1 cellular context compared by ENCODE assay signal in the genomic region with DNA sequence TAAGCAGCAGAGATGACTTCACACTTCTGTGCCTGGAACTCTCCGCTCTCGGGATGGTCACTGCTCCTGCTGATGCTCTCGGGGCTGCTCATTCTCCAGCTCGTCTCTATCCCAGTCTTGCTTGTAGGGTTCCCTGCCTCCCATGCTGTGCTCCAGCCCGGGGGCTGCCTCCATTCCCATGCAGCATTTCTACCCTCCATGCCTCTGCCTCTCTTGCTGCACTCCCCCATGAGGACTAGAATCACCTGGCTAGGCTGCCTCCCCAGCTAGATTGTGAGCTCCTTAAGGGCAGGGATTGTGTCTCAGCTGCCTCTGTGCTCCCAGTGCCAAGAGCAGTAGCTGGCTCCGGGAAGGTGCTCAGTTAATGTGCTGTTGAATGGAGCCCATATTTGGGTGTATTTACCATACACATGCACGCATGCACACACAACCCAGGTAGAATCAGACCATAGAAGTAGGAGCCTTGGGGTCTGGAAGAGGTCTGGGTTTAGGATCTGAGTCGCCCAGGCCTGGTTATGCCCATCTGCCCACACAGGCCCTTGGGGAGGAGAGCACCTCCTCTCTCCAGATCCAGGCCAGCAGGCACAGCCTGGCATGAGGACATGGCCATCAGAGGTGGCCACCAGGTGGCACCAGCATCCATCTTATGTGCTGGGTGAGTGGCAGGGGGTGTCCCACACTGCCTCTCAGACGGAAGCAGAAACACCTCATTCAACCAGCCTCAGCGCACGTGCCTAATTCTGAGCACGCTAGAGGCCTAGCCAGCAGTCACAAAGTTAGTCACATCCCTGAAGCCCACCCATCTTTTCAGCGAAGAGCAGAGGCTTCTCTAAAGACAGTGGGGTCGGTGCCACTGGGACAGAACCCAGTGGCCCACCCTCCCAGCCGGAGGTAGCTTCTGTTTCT.
A peak's percentile ranks its signal among the peaks of the same experiment; 100 is the strongest.
TF ChIP-seq lines count a peak whose summit lies in the region.

No MANE protein-coding gene starts in this region.

TF ChIP-seq in HepG2, 621 proteins besides CTCF, POLR2A, EP300 and RAD21 (continued from another document and continues in another):
- TF ChIP-seq, protein P1, sequence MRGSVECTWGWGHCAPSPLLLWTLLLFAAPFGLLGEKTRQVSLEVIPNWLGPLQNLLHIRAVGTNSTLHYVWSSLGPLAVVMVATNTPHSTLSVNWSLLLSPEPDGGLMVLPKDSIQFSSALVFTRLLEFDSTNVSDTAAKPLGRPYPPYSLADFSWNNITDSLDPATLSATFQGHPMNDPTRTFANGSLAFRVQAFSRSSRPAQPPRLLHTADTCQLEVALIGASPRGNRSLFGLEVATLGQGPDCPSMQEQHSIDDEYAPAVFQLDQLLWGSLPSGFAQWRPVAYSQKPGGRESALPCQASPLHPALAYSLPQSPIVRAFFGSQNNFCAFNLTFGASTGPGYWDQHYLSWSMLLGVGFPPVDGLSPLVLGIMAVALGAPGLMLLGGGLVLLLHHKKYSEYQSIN (CRISPR knock-in tag; IDR thresholded peaks at IDR 0.05; ENCODE audit: borderline replicate concordance), result no peak
- TF ChIP-seq, protein P2, sequence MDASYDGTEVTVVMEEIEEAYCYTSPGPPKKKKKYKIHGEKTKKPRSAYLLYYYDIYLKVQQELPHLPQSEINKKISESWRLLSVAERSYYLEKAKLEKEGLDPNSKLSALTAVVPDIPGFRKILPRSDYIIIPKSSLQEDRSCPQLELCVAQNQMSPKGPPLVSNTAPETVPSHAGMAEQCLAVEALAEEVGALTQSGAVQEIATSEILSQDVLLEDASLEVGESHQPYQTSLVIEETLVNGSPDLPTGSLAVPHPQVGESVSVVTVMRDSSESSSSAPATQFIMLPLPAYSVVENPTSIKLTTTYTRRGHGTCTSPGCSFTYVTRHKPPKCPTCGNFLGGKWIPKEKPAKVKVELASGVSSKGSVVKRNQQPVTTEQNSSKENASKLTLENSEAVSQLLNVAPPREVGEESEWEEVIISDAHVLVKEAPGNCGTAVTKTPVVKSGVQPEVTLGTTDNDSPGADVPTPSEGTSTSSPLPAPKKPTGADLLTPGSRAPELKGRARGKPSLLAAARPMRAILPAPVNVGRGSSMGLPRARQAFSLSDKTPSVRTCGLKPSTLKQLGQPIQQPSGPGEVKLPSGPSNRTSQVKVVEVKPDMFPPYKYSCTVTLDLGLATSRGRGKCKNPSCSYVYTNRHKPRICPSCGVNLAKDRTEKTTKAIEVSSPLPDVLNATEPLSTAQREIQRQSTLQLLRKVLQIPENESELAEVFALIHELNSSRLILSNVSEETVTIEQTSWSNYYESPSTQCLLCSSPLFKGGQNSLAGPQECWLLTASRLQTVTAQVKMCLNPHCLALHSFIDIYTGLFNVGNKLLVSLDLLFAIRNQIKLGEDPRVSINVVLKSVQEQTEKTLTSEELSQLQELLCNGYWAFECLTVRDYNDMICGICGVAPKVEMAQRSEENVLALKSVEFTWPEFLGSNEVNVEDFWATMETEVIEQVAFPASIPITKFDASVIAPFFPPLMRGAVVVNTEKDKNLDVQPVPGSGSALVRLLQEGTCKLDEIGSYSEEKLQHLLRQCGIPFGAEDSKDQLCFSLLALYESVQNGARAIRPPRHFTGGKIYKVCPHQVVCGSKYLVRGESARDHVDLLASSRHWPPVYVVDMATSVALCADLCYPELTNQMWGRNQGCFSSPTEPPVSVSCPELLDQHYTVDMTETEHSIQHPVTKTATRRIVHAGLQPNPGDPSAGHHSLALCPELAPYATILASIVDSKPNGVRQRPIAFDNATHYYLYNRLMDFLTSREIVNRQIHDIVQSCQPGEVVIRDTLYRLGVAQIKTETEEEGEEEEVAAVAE (CRISPR knock-in tag; IDR thresholded peaks at IDR 0.05; ENCODE audit: borderline replicate concordance), result no peak
- no peak for TF ChIP-seq PCBP1 (IDR thresholded peaks at IDR 0.05; ENCODE audit: borderline replicate concordance, low read depth, low read length)
- TF ChIP-seq ZNF225 (CRISPR knock-in tag; IDR thresholded peaks at IDR 0.05), result no peak
- TF ChIP-seq DMAP1 (CRISPR knock-in tag; IDR thresholded peaks at IDR 0.05), result no peak
- TF ChIP-seq ELF3 (CRISPR knock-in tag; IDR thresholded peaks at IDR 0.05), result peak; percentile 50; the same call in 1 of the 2 replicates
- no peak for TF ChIP-seq ZKSCAN8 (CRISPR knock-in tag; IDR thresholded peaks at IDR 0.05; ENCODE audit: borderline replicate concordance)
- no peak for TF ChIP-seq REL (CRISPR knock-in tag; conservative IDR thresholded peaks at IDR 0.05)
- TF ChIP-seq, protein P3, sequence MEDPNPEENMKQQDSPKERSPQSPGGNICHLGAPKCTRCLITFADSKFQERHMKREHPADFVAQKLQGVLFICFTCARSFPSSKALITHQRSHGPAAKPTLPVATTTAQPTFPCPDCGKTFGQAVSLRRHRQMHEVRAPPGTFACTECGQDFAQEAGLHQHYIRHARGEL (CRISPR knock-in tag; IDR thresholded peaks at IDR 0.05), result no peak
- no peak for TF ChIP-seq HCFC1 (IDR thresholded peaks at IDR 0.05; ENCODE audit: low read depth, low read length)
- TF ChIP-seq ZNF772 (CRISPR knock-in tag; IDR thresholded peaks at IDR 0.05), result no peak
- TF ChIP-seq ATRX (CRISPR knock-in tag; IDR thresholded peaks at IDR 0.05; ENCODE audit: borderline replicate concordance), result no peak
- no peak for TF ChIP-seq KAT2B (IDR thresholded peaks at IDR 0.05; ENCODE audit: borderline replicate concordance, low read depth, low read length)
- no peak for TF ChIP-seq SOX6 (IDR thresholded peaks at IDR 0.05)
- TF ChIP-seq SOX6 (CRISPR knock-in tag; IDR thresholded peaks at IDR 0.05), result no peak
- TF ChIP-seq, protein P4, sequence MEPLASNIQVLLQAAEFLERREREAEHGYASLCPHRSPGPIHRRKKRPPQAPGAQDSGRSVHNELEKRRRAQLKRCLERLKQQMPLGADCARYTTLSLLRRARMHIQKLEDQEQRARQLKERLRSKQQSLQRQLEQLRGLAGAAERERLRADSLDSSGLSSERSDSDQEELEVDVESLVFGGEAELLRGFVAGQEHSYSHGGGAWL (CRISPR knock-in tag; IDR thresholded peaks at IDR 0.05), result no peak
- no peak for TF ChIP-seq ZSCAN22 (CRISPR knock-in tag; IDR thresholded peaks at IDR 0.05)
- no peak for TF ChIP-seq TCF7L2 (IDR thresholded peaks at IDR 0.05; ENCODE audit: low read depth, low read length)
- no peak for TF ChIP-seq SIN3B (IDR thresholded peaks at IDR 0.05; ENCODE audit: low read length)
- peak; percentile 15; the same call in 1 of the 2 replicates for TF ChIP-seq FOXO1 (CRISPR knock-in tag; IDR thresholded peaks at IDR 0.05)
- TF ChIP-seq, protein P5, sequence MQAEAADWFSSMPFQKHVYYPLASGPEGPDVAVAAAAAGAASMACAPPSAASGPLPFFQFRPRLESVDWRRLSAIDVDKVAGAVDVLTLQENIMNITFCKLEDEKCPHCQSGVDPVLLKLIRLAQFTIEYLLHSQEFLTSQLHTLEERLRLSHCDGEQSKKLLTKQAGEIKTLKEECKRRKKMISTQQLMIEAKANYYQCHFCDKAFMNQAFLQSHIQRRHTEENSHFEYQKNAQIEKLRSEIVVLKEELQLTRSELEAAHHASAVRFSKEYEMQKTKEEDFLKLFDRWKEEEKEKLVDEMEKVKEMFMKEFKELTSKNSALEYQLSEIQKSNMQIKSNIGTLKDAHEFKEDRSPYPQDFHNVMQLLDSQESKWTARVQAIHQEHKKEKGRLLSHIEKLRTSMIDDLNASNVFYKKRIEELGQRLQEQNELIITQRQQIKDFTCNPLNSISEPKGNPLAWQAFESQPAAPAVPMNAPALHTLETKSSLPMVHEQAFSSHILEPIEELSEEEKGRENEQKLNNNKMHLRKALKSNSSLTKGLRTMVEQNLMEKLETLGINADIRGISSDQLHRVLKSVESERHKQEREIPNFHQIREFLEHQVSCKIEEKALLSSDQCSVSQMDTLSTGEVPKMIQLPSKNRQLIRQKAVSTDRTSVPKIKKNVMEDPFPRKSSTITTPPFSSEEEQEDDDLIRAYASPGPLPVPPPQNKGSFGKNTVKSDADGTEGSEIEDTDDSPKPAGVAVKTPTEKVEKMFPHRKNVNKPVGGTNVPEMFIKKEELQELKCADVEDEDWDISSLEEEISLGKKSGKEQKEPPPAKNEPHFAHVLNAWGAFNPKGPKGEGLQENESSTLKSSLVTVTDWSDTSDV (CRISPR knock-in tag; IDR thresholded peaks at IDR 0.05), result no peak
- TF ChIP-seq, protein P6, sequence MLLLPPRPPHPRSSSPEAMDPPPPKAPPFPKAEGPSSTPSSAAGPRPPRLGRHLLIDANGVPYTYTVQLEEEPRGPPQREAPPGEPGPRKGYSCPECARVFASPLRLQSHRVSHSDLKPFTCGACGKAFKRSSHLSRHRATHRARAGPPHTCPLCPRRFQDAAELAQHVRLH (CRISPR knock-in tag; IDR thresholded peaks at IDR 0.05; ENCODE audit: borderline replicate concordance, low read depth), result peak; percentile 61; the same call in 1 of the 2 replicates
- TF ChIP-seq ATM (IDR thresholded peaks at IDR 0.05; ENCODE audit: borderline replicate concordance), result no peak
- TF ChIP-seq ATF7-NPFF (CRISPR knock-in tag; IDR thresholded peaks at IDR 0.05; ENCODE audit: low read depth), result peak; percentile 30; the same call in 1 of the 2 replicates
- no peak for TF ChIP-seq ZNF577 (CRISPR knock-in tag; IDR thresholded peaks at IDR 0.05; ENCODE audit: borderline replicate concordance, low read depth)
- TF ChIP-seq KDM3A (CRISPR knock-in tag; IDR thresholded peaks at IDR 0.05; ENCODE audit: low read depth), result no peak
- no peak for TF ChIP-seq PAF1 (CRISPR knock-in tag; IDR thresholded peaks at IDR 0.05)
- TF ChIP-seq ZNF644 (CRISPR knock-in tag; IDR thresholded peaks at IDR 0.05; ENCODE audit: low read depth), result no peak
- TF ChIP-seq SNRNP70 (IDR thresholded peaks at IDR 0.05; ENCODE audit: low read depth, low read length), result no peak
- TF ChIP-seq, protein P7, sequence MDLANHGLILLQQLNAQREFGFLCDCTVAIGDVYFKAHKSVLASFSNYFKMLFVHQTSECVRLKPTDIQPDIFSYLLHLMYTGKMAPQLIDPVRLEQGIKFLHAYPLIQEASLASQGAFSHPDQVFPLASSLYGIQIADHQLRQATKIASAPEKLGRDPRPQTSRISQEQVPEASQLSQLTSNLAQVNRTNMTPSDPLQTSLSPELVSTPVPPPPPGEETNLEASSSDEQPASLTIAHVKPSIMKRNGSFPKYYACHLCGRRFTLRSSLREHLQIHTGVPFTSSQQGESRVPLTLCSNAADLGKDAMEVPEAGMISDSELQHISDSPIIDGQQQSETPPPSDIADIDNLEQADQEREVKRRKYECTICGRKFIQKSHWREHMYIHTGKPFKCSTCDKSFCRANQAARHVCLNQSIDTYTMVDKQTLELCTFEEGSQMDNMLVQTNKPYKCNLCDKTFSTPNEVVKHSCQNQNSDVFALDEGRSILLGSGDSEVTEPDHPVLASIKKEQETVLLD (CRISPR knock-in tag; IDR thresholded peaks at IDR 0.05; ENCODE audit: low read depth), result no peak
- TF ChIP-seq, protein P8, sequence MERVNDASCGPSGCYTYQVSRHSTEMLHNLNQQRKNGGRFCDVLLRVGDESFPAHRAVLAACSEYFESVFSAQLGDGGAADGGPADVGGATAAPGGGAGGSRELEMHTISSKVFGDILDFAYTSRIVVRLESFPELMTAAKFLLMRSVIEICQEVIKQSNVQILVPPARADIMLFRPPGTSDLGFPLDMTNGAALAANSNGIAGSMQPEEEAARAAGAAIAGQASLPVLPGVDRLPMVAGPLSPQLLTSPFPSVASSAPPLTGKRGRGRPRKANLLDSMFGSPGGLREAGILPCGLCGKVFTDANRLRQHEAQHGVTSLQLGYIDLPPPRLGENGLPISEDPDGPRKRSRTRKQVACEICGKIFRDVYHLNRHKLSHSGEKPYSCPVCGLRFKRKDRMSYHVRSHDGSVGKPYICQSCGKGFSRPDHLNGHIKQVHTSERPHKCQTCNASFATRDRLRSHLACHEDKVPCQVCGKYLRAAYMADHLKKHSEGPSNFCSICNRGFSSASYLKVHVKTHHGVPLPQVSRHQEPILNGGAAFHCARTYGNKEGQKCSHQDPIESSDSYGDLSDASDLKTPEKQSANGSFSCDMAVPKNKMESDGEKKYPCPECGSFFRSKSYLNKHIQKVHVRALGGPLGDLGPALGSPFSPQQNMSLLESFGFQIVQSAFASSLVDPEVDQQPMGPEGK (CRISPR knock-in tag; IDR thresholded peaks at IDR 0.05), result peak; percentile 83
- TF ChIP-seq NAIF1 (CRISPR knock-in tag; IDR thresholded peaks at IDR 0.05; ENCODE audit: borderline replicate concordance), result no peak
- no peak for TF ChIP-seq SMARCC2 (IDR thresholded peaks at IDR 0.05)
- TF ChIP-seq CBFB (CRISPR knock-in tag; IDR thresholded peaks at IDR 0.05), result no peak
- TF ChIP-seq, protein P9, sequence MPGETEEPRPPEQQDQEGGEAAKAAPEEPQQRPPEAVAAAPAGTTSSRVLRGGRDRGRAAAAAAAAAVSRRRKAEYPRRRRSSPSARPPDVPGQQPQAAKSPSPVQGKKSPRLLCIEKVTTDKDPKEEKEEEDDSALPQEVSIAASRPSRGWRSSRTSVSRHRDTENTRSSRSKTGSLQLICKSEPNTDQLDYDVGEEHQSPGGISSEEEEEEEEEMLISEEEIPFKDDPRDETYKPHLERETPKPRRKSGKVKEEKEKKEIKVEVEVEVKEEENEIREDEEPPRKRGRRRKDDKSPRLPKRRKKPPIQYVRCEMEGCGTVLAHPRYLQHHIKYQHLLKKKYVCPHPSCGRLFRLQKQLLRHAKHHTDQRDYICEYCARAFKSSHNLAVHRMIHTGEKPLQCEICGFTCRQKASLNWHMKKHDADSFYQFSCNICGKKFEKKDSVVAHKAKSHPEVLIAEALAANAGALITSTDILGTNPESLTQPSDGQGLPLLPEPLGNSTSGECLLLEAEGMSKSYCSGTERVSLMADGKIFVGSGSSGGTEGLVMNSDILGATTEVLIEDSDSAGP (CRISPR knock-in tag; IDR thresholded peaks at IDR 0.05; ENCODE audit: borderline replicate concordance), result peak; percentile 80
- no peak for TF ChIP-seq ZNF235 (CRISPR knock-in tag; IDR thresholded peaks at IDR 0.05; ENCODE audit: borderline replicate concordance)
- TF ChIP-seq, protein P10, sequence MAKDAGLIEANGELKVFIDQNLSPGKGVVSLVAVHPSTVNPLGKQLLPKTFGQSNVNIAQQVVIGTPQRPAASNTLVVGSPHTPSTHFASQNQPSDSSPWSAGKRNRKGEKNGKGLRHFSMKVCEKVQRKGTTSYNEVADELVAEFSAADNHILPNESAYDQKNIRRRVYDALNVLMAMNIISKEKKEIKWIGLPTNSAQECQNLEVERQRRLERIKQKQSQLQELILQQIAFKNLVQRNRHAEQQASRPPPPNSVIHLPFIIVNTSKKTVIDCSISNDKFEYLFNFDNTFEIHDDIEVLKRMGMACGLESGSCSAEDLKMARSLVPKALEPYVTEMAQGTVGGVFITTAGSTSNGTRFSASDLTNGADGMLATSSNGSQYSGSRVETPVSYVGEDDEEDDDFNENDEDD (CRISPR knock-in tag; IDR thresholded peaks at IDR 0.05; ENCODE audit: borderline replicate concordance), result peak; percentile 49; the same call in 1 of the 2 replicates
- TF ChIP-seq, protein P11, sequence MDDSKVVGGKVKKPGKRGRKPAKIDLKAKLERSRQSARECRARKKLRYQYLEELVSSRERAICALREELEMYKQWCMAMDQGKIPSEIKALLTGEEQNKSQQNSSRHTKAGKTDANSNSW (CRISPR knock-in tag; IDR thresholded peaks at IDR 0.05; ENCODE audit: borderline replicate concordance), result no peak
- TF ChIP-seq, protein P12, sequence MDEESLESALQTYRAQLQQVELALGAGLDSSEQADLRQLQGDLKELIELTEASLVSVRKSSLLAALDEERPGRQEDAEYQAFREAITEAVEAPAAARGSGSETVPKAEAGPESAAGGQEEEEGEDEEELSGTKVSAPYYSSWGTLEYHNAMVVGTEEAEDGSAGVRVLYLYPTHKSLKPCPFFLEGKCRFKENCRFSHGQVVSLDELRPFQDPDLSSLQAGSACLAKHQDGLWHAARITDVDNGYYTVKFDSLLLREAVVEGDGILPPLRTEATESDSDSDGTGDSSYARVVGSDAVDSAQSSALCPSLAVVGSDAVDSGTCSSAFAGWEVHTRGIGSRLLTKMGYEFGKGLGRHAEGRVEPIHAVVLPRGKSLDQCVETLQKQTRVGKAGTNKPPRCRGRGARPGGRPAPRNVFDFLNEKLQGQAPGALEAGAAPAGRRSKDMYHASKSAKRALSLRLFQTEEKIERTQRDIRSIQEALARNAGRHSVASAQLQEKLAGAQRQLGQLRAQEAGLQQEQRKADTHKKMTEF (CRISPR knock-in tag; IDR thresholded peaks at IDR 0.05), result peak; percentile 39; the same call in 1 of the 2 replicates
- TF ChIP-seq HHEX (CRISPR knock-in tag; IDR thresholded peaks at IDR 0.05), result no peak
- no peak for TF ChIP-seq ZFP36L1 (CRISPR knock-in tag; IDR thresholded peaks at IDR 0.05)
